ENCODE assay signal across 28 cellular contexts in genomic region chr7:155217629-155218028, GRCh38.
DNase-seq lines count a peak whose midpoint lies in the region; ATAC-seq and TF ChIP-seq lines count a peak whose summit lies in the region.
"Had no signal": no experiment of that assay in that cellular context is flagged by ENCODE, and none has a peak within 500 bp of the region (broad histone marks: within the 10 kb centered on the region; RNA-seq: fewer than 3 reads in every experiment).

No MANE protein-coding gene starts in this region.

- peak; percentile 55 for ATAC-seq in GM21717 (IDR thresholded peaks at IDR 0.05; ENCODE audit: unreplicated experiment)
- ATAC-seq in activated T-helper 17 cell treated with anti-CD3 and anti-CD28 coated beads, Interleukin-2, amount 50 U/mL, for 72 hours (replicated peaks) = peak; percentile 90
- no peak for ATAC-seq in GM19455 (IDR thresholded peaks at IDR 0.05; ENCODE audit: unreplicated experiment)
- ATAC-seq in left colon = no peak
- no peak for ATAC-seq in GM19324 (IDR thresholded peaks at IDR 0.05; ENCODE audit: low FRiP score, unreplicated experiment)
- ATAC-seq: GM23338; naive thymus-derived CD8-positive, alpha-beta T cell; stimulated activated memory B cell treated with anti-CD40 and anti-IgM and Interleukin-4, amounts not matched to agents 10 μg/mL and 1 μg/mL and 100 μg/mL, for 72 hours; T-cell had no signal

- DNase-seq in activated CD4-positive, alpha-beta T cell treated with anti-CD3 and anti-CD28 coated beads for 48 hours = peak; percentile 17
- DNase-seq in activated CD4-positive, alpha-beta T cell treated with anti-CD3 and anti-CD28 coated beads, Interleukin-2, amount 50 U/mL, for 4 hours = no peak
- peak; percentile 44 for DNase-seq in GM12865 (ENCODE audit: low read depth)
- no peak for DNase-seq in left colon
- DNase-seq: activated naive CD4-positive, alpha-beta T cell; Calu3; caudate nucleus; CD4-positive, CD25-positive, alpha-beta regulatory T cell; DMS79 treated with DMSO at 0.1 percent for 48 hours; effector memory CD4-positive, alpha-beta T cell; GF-D8; hippocampal formation; naive thymus-derived CD8-positive, alpha-beta T cell; NCI-H1930; NCI-H510A treated with DMSO at 0.1 percent for 48 hours; occipital lobe; OCI-M1; T-cell; transverse colon had no signal

- peak overlapping the region; percentile 4 for H3K27ac Mint-ChIP-seq in activated T-helper 17 cell treated with anti-CD3 and anti-CD28 coated beads, Interleukin-2, amount 50 U/mL, for 72 hours
- H3K27ac Mint-ChIP-seq: GM23338; HFFc6; naive thymus-derived CD8-positive, alpha-beta T cell; stimulated activated memory B cell treated with anti-CD40 and anti-IgM and Interleukin-4, amounts not matched to agents 10 μg/mL and 1 μg/mL and 100 μg/mL, for 72 hours; T-cell had no signal

- H3K4me3 ChIP-seq in GM12865 (ENCODE audit: low read depth, low read length) = no peak overlapping the region
- H3K4me3 ChIP-seq: coronary artery, GM23338, lung, transverse colon had no signal

- peaks cover 15% of the 10 kb centered on the region for H3K27me3 Mint-ChIP-seq in activated T-helper 17 cell treated with anti-CD3 and anti-CD28 coated beads, Interleukin-2, amount 50 U/mL, for 72 hours
- H3K27me3 Mint-ChIP-seq: CD4-positive, CD25-positive, alpha-beta regulatory T cell had no signal

- no peak for TF ChIP-seq CTCF in GM12865 (IDR thresholded peaks at IDR 0.05; ENCODE audit: insufficient read depth, low read depth, low read length, missing control alignments)

- intact Hi-C loops in left colon (cut with DNase I, micrococcal nuclease) = no loop called here

- H3K36me3 Mint-ChIP-seq in activated T-helper 17 cell treated with anti-CD3 and anti-CD28 coated beads, Interleukin-2, amount 50 U/mL, for 72 hours (ENCODE audit: low read depth) = no peaks in the 10 kb centered on the region
- H3K36me3 Mint-ChIP-seq: CD4-positive, CD25-positive, alpha-beta regulatory T cell; naive thymus-derived CD8-positive, alpha-beta T cell; stimulated activated memory B cell treated with anti-CD40 and anti-IgM and Interleukin-4, amounts not matched to agents 10 μg/mL and 1 μg/mL and 100 μg/mL, for 72 hours; T-cell had no signal

- peak overlapping the region; percentile 1 for H3K4me3 Mint-ChIP-seq in activated T-helper 17 cell treated with anti-CD3 and anti-CD28 coated beads, Interleukin-2, amount 50 U/mL, for 72 hours
- H3K4me3 Mint-ChIP-seq: CD4-positive, CD25-positive, alpha-beta regulatory T cell; GM23338; HFFc6; naive thymus-derived CD8-positive, alpha-beta T cell; stimulated activated memory B cell treated with anti-CD40 and anti-IgM and Interleukin-4, amounts not matched to agents 10 μg/mL and 1 μg/mL and 100 μg/mL, for 72 hours; T-cell had no signal

- no peaks in the 10 kb centered on the region for H3K9me3 Mint-ChIP-seq in activated T-helper 17 cell treated with anti-CD3 and anti-CD28 coated beads, Interleukin-2, amount 50 U/mL, for 72 hours
- H3K9me3 Mint-ChIP-seq: CD4-positive, CD25-positive, alpha-beta regulatory T cell; GM23338; HFFc6; naive thymus-derived CD8-positive, alpha-beta T cell; stimulated activated memory B cell treated with anti-CD40 and anti-IgM and Interleukin-4, amounts not matched to agents 10 μg/mL and 1 μg/mL and 100 μg/mL, for 72 hours; T-cell had no signal

- peaks cover 10% of the 10 kb centered on the region for H3K4me1 Mint-ChIP-seq in activated T-helper 17 cell treated with anti-CD3 and anti-CD28 coated beads, Interleukin-2, amount 50 U/mL, for 72 hours
- H3K4me1 Mint-ChIP-seq: CD4-positive, CD25-positive, alpha-beta regulatory T cell; naive thymus-derived CD8-positive, alpha-beta T cell; stimulated activated memory B cell treated with anti-CD40 and anti-IgM and Interleukin-4, amounts not matched to agents 10 μg/mL and 1 μg/mL and 100 μg/mL, for 72 hours; T-cell had no signal

Comparison
In these comparisons a context has a peak if more than half of its experiments do, and no peak if none do; other contexts are left out.
1. DNase-seq: peak in activated CD4-positive, alpha-beta T cell treated with anti-CD3 and anti-CD28 coated beads for 48 hours (single experiment) and GM12865 (single experiment); none in activated CD4-positive, alpha-beta T cell treated with anti-CD3 and anti-CD28 coated beads, Interleukin-2, amount 50 U/mL, for 4 hours (0 of 2) and left colon (0 of 2).
2. ATAC-seq: peak in GM21717 (single experiment) and activated T-helper 17 cell treated with anti-CD3 and anti-CD28 coated beads, Interleukin-2, amount 50 U/mL, for 72 hours (single experiment); none in GM19455 (single experiment), left colon (single experiment) and GM19324 (single experiment).